26 cellular contexts compared by ENCODE assay signal in genomic region chr7:113247198-113247597, GRCh38.
DNase-seq lines count a peak whose midpoint lies in the region; ATAC-seq, FAIRE-seq and TF ChIP-seq lines count a peak whose summit lies in the region.
"Had no signal": no experiment of that assay in that cellular context is flagged by ENCODE, and none has a peak within 500 bp of the region (broad histone marks: within the 10 kb centered on the region; RNA-seq: fewer than 3 reads in every experiment).

No MANE protein-coding gene starts in this region.

- TF ChIP-seq EP300 in SK-N-SH (IDR thresholded peaks at IDR 0.05; ENCODE audit: borderline replicate concordance in 1 of 2, low read depth in 1 of 2, low read length in 1 of 2), result peak in 1 of 2 experiments; percentile 49; a peak in 1 of 4 replicates

- CTCF ChIA-PET in SK-N-SH (lab: Yijun Ruan, JAX), result no interaction called here

- H3K27ac ChIP-seq in GM23248, result no peak overlapping the region
- H3K27ac ChIP-seq in SK-N-SH (ENCODE audit: low read depth in 2 of 2, low read length in 1 of 2), result peak overlapping the region in 1 of 2 experiments; percentile 0; a peak in 1 of 4 replicates
- H3K27ac ChIP-seq in foreskin keratinocyte, result no peak overlapping the region
- H3K27ac ChIP-seq in heart right ventricle, result no peak overlapping the region
- H3K27ac ChIP-seq: BLaER1 treated with 17β-estradiol and CSF1 and Interleukin-3, amounts not matched to agents 10 nM and 100 nM; SJSA1 had no signal

- H3K9me3 ChIP-seq in GM23248 (ENCODE audit: low read depth), result no peaks in the 10 kb centered on the region
- no peaks in the 10 kb centered on the region for H3K9me3 ChIP-seq in SK-N-SH
- peaks cover 0 to 22% (median 0%) of the 10 kb centered on the region in 11 donors for H3K9me3 ChIP-seq in heart right ventricle
- H3K9me3 ChIP-seq: BLaER1 treated with 17β-estradiol and CSF1 and Interleukin-3, amounts not matched to agents 10 nM and 100 nM; Caco-2; MG63; SJSA1 had no signal

- no peak overlapping the region for H3K9ac ChIP-seq in GM23248
- no peak overlapping the region for H3K9ac ChIP-seq in SK-N-SH
- H3K9ac ChIP-seq: BLaER1 treated with 17β-estradiol and CSF1 and Interleukin-3, amounts not matched to agents 10 nM and 100 nM had no signal

- in situ Hi-C loops in GM23248 (cut with MboI), result no loop called here

- no peak for TF ChIP-seq RAD21 in SK-N-SH (IDR thresholded peaks at IDR 0.05; ENCODE audit: low read length)

- H3K36me3 ChIP-seq in GM23248 (ENCODE audit: low read depth), result no peaks in the 10 kb centered on the region
- H3K36me3 ChIP-seq in SK-N-SH (replicated peaks in 1 of 2; ENCODE audit: control insufficient read depth in 1 of 2, insufficient read depth in 2 of 2, low read length in 1 of 2), result peaks cover 0 to 8% of the 10 kb centered on the region in 2 experiments
- no peaks in the 10 kb centered on the region for H3K36me3 ChIP-seq in heart right ventricle
- H3K36me3 ChIP-seq: BLaER1 treated with 17β-estradiol and CSF1 and Interleukin-3, amounts not matched to agents 10 nM and 100 nM; MG63; SJSA1 had no signal

- H3K4me3 ChIP-seq in GM23248, result no peak overlapping the region
- H3K4me3 ChIP-seq in SK-N-SH (ENCODE audit: low read depth in 2 of 2, low read length in 1 of 2), result no peak overlapping the region
- no peak overlapping the region for H3K4me3 ChIP-seq in heart right ventricle
- H3K4me3 ChIP-seq: BLaER1 treated with 17β-estradiol and CSF1 and Interleukin-3, amounts not matched to agents 10 nM and 100 nM; GM23338; K562; MG63; SJSA1 had no signal

- H2AFZ ChIP-seq in GM23248 (no peak overlapping the region), SK-N-SH (ENCODE audit: low read depth) (no peak overlapping the region)
- H2AFZ ChIP-seq: GM23338 had no signal

- POLR2A ChIA-PET in SK-N-SH (lab: Yijun Ruan, JAX), result no interaction called here

- H3K27me3 ChIP-seq in GM23248 (replicated peaks; ENCODE audit: insufficient read depth) (no peaks in the 10 kb centered on the region), SK-N-SH (ENCODE audit: insufficient read depth) (no peaks in the 10 kb centered on the region), foreskin keratinocyte (no peaks in the 10 kb centered on the region), heart right ventricle (no peaks in the 10 kb centered on the region)
- H3K27me3 ChIP-seq: BLaER1 treated with 17β-estradiol and CSF1 and Interleukin-3, amounts not matched to agents 10 nM and 100 nM; MG63; SJSA1 had no signal

- intact Hi-C loops in heart right ventricle (cut with DNase I), result no loop called here

- peak; percentile 64 for FAIRE-seq in A204.1 (lab: Jason Lieb, UNC)
- FAIRE-seq: HepG2, K562 had no signal

- H3K4me2 ChIP-seq in GM23248 (ENCODE audit: unreplicated experiment) (peak overlapping the region; percentile 12), SK-N-SH (0 out of 2 replicates have a peak overlapping the region, but pooled peaks have one; percentile 8)
- H3K4me2 ChIP-seq: BLaER1 treated with 17β-estradiol and CSF1 and Interleukin-3, amounts not matched to agents 10 nM and 100 nM; GM23338 had no signal

- H3K4me1 ChIP-seq in GM23248 (ENCODE audit: insufficient read depth) (peaks cover 10% of the 10 kb centered on the region), SK-N-SH (ENCODE audit: control insufficient read depth in 1 of 2, insufficient read depth in 2 of 2, low read depth in 1 of 2, low read length in 1 of 2) (no peaks in the 10 kb centered on the region; a peak in 1 of 4 replicates), foreskin keratinocyte (peaks cover 5% of the 10 kb centered on the region), heart right ventricle (no peaks in the 10 kb centered on the region)
- H3K4me1 ChIP-seq: BLaER1 treated with 17β-estradiol and CSF1 and Interleukin-3, amounts not matched to agents 10 nM and 100 nM; Caco-2; SJSA1 had no signal

- DNase-seq in GM23248, result peak; percentile 25
- no peak for DNase-seq in SK-N-SH
- DNase-seq in foreskin keratinocyte, result peak in 1 of 2 donors; percentile 16
- DNase-seq in C1 segment of cervical spinal cord (lab: John Stamatoyannopoulos, UW), result no peak
- DNase-seq in DMS53 (lab: John Stamatoyannopoulos, UW), result no peak
- DNase-seq in heart right ventricle, result no peak
- DNase-seq: 8988T; AML-193; Caco-2; CD4-positive, alpha-beta memory T cell; DMS79 treated with DMSO at 0.1 percent for 48 hours; H9; MG63; NCI-H1105 treated with DMSO at 0.1 percent for 48 hours; NCI-H146; NCI-H1930; NCI-H2107; NCI-H774; Right ventricle myocardium superior had no signal

- WGBS in GM23248 (ENCODE audit: low coverage in 1 of 2, low lambda C conversion rate in 2 of 2, missing lambda C conversion rate in 2 of 2), 2 experiments, result 10% methylated on average over 3 of the region's 3 CpGs
- 13% methylated on average over 3 of the region's 3 CpGs for WGBS in SK-N-SH (ENCODE audit: low lambda C conversion rate)
- 66 to 72% methylated on average over 3 of the region's 3 CpGs for WGBS in heart right ventricle, 2 donors

- H3K79me2 ChIP-seq in GM23248 (ENCODE audit: insufficient read depth) (no peaks in the 10 kb centered on the region), SK-N-SH (ENCODE audit: insufficient read depth) (no peaks in the 10 kb centered on the region)

- H3F3A ChIP-seq in GM23248 (ENCODE audit: insufficient read depth) (no peaks in the 10 kb centered on the region), SK-N-SH (replicated peaks; ENCODE audit: insufficient read depth) (peaks cover 9% of the 10 kb centered on the region)

- H3K9me2 ChIP-seq in GM23248 (ENCODE audit: insufficient read depth) (no peaks in the 10 kb centered on the region), SK-N-SH (no peaks in the 10 kb centered on the region)

- no peak for TF ChIP-seq CTCF in SK-N-SH (IDR thresholded peaks at IDR 0.05)
- no peak for TF ChIP-seq CTCF in foreskin keratinocyte (conservative IDR thresholded peaks at IDR 0.05)
- no peak for TF ChIP-seq CTCF in heart right ventricle (IDR thresholded peaks at IDR 0.05)

- ATAC-seq in foreskin keratinocyte, result peak; percentile 44
- ATAC-seq in GM19463 (IDR thresholded peaks at IDR 0.05; ENCODE audit: unreplicated experiment), result no peak
- ATAC-seq in heart right ventricle, result no peak
- ATAC-seq: GM23338, HepG2, K562 had no signal

- H4K20me1 ChIP-seq in GM23248 (ENCODE audit: insufficient read depth) (no peaks in the 10 kb centered on the region), SK-N-SH (ENCODE audit: insufficient read depth) (no peaks in the 10 kb centered on the region)
- H4K20me1 ChIP-seq: BLaER1 treated with 17β-estradiol and CSF1 and Interleukin-3, amounts not matched to agents 10 nM and 100 nM had no signal

TF ChIP-seq in SK-N-SH, 30 proteins besides CTCF, POLR2A, EP300 and RAD21 (continues in another document):
- peak; percentile 59; the same call in 1 of the 2 replicates for TF ChIP-seq TEAD4 (IDR thresholded peaks at IDR 0.05; ENCODE audit: borderline replicate concordance, insufficient read depth)
- peak; percentile 47; the same call in 1 of the 2 replicates for TF ChIP-seq NFIC (IDR thresholded peaks at IDR 0.05; ENCODE audit: borderline replicate concordance)
- TF ChIP-seq, protein P1, sequence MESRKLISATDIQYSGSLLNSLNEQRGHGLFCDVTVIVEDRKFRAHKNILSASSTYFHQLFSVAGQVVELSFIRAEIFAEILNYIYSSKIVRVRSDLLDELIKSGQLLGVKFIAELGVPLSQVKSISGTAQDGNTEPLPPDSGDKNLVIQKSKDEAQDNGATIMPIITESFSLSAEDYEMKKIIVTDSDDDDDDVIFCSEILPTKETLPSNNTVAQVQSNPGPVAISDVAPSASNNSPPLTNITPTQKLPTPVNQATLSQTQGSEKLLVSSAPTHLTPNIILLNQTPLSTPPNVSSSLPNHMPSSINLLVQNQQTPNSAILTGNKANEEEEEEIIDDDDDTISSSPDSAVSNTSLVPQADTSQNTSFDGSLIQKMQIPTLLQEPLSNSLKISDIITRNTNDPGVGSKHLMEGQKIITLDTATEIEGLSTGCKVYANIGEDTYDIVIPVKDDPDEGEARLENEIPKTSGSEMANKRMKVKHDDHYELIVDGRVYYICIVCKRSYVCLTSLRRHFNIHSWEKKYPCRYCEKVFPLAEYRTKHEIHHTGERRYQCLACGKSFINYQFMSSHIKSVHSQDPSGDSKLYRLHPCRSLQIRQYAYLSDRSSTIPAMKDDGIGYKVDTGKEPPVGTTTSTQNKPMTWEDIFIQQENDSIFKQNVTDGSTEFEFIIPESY (IDR thresholded peaks at IDR 0.05; ENCODE audit: borderline replicate concordance, low read depth), result no peak
- TF ChIP-seq GATA2 (CRISPR knock-in tag; IDR thresholded peaks at IDR 0.05), result no peak
- no peak for TF ChIP-seq SMC3 (IDR thresholded peaks at IDR 0.05; ENCODE audit: low read depth, low read length)
- no peak for TF ChIP-seq TAF1 (IDR thresholded peaks at IDR 0.05; ENCODE audit: borderline replicate concordance, low read depth, low read length)
- no peak for TF ChIP-seq RFX5 (IDR thresholded peaks at IDR 0.05; ENCODE audit: low read length)
- TF ChIP-seq MXI1 (IDR thresholded peaks at IDR 0.05; ENCODE audit: low read depth, low read length), result no peak
- no peak for TF ChIP-seq ELF1 (IDR thresholded peaks at IDR 0.05)
- TF ChIP-seq, protein P2, sequence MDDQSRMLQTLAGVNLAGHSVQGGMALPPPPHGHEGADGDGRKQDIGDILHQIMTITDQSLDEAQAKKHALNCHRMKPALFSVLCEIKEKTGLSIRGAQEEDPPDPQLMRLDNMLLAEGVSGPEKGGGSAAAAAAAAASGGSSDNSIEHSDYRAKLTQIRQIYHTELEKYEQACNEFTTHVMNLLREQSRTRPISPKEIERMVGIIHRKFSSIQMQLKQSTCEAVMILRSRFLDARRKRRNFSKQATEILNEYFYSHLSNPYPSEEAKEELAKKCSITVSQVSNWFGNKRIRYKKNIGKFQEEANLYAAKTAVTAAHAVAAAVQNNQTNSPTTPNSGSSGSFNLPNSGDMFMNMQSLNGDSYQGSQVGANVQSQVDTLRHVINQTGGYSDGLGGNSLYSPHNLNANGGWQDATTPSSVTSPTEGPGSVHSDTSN (IDR thresholded peaks at IDR 0.05), result peak; percentile 72
- no peak for TF ChIP-seq FOXJ3 (CRISPR knock-in tag; IDR thresholded peaks at IDR 0.05)
- TF ChIP-seq FOSL2 (IDR thresholded peaks at IDR 0.05; ENCODE audit: borderline replicate concordance, low read depth), result peak; percentile 84; the same call in 1 of the 2 replicates
- TF ChIP-seq GABPA (IDR thresholded peaks at IDR 0.05; ENCODE audit: low read depth), result no peak
- TF ChIP-seq SIN3A (IDR thresholded peaks at IDR 0.05; ENCODE audit: borderline replicate concordance, low read depth, low read length), result no peak
- peak; percentile 84 for TF ChIP-seq MEF2A (IDR thresholded peaks at IDR 0.05; ENCODE audit: borderline replicate concordance, low read depth)
- TF ChIP-seq TCF12 (IDR thresholded peaks at IDR 0.05), result peak; percentile 71
